Comparison of ENCODE assay signal across 1 cellular context in the genomic region with DNA sequence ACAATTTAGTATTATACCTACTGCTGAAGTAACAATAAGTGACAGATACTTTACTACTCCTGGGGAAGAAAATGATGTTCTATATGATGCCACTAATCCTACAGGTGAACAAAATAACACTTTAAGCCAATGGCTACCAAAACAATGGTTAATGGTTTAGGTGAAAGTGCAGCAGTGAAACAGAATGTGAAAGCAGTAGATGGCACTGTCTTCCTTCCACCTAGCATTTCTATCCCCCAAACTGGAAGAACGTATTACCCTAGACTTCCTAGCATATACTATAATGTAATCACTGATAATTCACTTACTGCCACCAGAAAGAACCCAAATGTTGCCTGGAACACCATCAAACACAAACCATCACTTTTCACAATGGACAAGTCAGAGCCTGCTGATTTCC.
TF ChIP-seq lines count a peak whose summit lies in the region.

No MANE protein-coding gene starts in this region.

TF ChIP-seq in H1, 55 proteins besides CTCF, POLR2A, EP300 and RAD21:
- no peak for TF ChIP-seq FOSL1 (IDR thresholded peaks at IDR 0.05; ENCODE audit: insufficient read depth, low read depth, low read length)
- no peak for TF ChIP-seq TEAD4 (IDR thresholded peaks at IDR 0.05; ENCODE audit: low read depth, low read length)
- TF ChIP-seq, protein P1, sequence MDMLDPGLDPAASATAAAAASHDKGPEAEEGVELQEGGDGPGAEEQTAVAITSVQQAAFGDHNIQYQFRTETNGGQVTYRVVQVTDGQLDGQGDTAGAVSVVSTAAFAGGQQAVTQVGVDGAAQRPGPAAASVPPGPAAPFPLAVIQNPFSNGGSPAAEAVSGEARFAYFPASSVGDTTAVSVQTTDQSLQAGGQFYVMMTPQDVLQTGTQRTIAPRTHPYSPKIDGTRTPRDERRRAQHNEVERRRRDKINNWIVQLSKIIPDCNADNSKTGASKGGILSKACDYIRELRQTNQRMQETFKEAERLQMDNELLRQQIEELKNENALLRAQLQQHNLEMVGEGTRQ (IDR thresholded peaks at IDR 0.05; ENCODE audit: low read length): no peak
- TF ChIP-seq CHD1 (IDR thresholded peaks at IDR 0.05; ENCODE audit: low read depth, low read length): no peak
- TF ChIP-seq EZH2 (IDR thresholded peaks at IDR 0.05; ENCODE audit: low read depth, low read length, severe bottlenecking): no peak
- TF ChIP-seq CREB1 (IDR thresholded peaks at IDR 0.05): no peak
- TF ChIP-seq YY1 (IDR thresholded peaks at IDR 0.05; ENCODE audit: low read depth, low read length): no peak
- no peak for TF ChIP-seq EGR1 (IDR thresholded peaks at IDR 0.05; ENCODE audit: borderline replicate concordance, low read depth, low read length)
- TF ChIP-seq KDM1A (IDR thresholded peaks at IDR 0.05; ENCODE audit: borderline replicate concordance, low read length): no peak
- TF ChIP-seq KDM4A (IDR thresholded peaks at IDR 0.05; ENCODE audit: low read depth, low read length, severe bottlenecking): no peak
- no peak for TF ChIP-seq PHF8 (conservative IDR thresholded peaks at IDR 0.05; ENCODE audit: low read depth, low read length)
- TF ChIP-seq SIX5 (IDR thresholded peaks at IDR 0.05; ENCODE audit: low read depth, low read length): no peak
- no peak for TF ChIP-seq TAF1 (IDR thresholded peaks at IDR 0.05; ENCODE audit: low read depth, low read length)
- no peak for TF ChIP-seq MAFK (IDR thresholded peaks at IDR 0.05; ENCODE audit: low read depth, low read length)
TF ChIP-seq in H1: peak in this region for 0.
